In the genomic region with DNA sequence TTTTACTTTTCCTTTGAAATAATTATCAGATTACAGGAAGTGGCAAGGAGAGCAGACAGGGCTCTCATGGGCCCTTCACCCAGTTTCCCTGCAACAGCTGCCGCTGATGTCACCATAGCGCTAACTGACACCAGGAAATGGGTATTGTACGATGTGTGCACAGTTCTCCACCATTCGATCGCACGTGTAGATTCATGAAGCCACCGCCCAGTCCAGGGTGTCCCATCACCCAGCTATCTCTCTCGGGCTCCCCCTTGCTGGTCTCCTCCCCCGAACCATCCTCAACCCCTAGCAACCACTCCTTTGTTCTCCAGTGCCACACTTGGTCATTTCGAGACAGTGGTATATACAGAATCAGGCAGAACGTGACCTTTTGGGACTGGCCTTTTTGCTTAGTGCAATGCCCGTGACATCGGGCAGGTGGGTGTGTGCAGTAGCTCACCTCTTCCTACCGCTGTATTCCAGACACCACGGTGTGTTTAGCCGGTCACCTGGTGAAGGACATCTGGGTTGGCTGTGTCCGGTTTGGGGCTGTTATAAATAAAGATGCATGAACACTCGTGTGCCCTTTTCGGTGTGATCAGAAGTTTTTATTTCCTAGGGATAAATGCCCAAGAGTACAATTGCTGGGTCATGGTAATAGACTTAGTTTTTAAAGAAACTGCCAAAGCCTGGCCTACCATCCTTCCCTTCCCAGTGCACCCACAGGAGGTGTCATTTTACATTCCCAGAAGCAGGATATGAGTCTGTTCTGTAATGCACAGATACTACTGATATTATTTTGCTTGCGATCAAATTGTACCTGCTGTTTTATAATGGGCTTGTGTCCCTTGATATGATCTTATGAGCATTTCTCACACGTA, we compare ENCODE assay signal across 1 cellular context.
TF ChIP-seq lines count a peak whose summit lies in the region.

No MANE protein-coding gene starts in this region.

TF ChIP-seq in WTC11, 78 proteins besides CTCF, POLR2A, EP300 and RAD21 (continued from another document):
- no peak for TF ChIP-seq NR3C1 (CRISPR knock-in tag; conservative IDR thresholded peaks at IDR 0.05; ENCODE audit: low read depth)
- TF ChIP-seq GTF2I (CRISPR knock-in tag; conservative IDR thresholded peaks at IDR 0.05), result no peak
- TF ChIP-seq, protein P1, sequence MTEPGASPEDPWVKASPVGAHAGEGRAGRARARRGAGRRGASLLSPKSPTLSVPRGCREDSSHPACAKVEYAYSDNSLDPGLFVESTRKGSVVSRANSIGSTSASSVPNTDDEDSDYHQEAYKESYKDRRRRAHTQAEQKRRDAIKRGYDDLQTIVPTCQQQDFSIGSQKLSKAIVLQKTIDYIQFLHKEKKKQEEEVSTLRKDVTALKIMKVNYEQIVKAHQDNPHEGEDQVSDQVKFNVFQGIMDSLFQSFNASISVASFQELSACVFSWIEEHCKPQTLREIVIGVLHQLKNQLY (CRISPR knock-in tag; IDR thresholded peaks at IDR 0.05), result no peak
- TF ChIP-seq MXD4 (CRISPR knock-in tag; IDR thresholded peaks at IDR 0.05; ENCODE audit: borderline replicate concordance), result no peak
- TF ChIP-seq, protein P2, sequence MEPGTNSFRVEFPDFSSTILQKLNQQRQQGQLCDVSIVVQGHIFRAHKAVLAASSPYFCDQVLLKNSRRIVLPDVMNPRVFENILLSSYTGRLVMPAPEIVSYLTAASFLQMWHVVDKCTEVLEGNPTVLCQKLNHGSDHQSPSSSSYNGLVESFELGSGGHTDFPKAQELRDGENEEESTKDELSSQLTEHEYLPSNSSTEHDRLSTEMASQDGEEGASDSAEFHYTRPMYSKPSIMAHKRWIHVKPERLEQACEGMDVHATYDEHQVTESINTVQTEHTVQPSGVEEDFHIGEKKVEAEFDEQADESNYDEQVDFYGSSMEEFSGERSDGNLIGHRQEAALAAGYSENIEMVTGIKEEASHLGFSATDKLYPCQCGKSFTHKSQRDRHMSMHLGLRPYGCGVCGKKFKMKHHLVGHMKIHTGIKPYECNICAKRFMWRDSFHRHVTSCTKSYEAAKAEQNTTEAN (CRISPR knock-in tag; IDR thresholded peaks at IDR 0.05), result no peak
- TF ChIP-seq, protein P3, sequence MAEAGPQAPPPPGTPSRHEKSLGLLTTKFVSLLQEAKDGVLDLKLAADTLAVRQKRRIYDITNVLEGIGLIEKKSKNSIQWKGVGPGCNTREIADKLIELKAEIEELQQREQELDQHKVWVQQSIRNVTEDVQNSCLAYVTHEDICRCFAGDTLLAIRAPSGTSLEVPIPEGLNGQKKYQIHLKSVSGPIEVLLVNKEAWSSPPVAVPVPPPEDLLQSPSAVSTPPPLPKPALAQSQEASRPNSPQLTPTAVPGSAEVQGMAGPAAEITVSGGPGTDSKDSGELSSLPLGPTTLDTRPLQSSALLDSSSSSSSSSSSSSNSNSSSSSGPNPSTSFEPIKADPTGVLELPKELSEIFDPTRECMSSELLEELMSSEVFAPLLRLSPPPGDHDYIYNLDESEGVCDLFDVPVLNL (CRISPR knock-in tag; IDR thresholded peaks at IDR 0.05; ENCODE audit: borderline replicate concordance, low read depth), result no peak
- TF ChIP-seq NR1H2 (CRISPR knock-in tag; IDR thresholded peaks at IDR 0.05), result no peak
- TF ChIP-seq, protein P4, sequence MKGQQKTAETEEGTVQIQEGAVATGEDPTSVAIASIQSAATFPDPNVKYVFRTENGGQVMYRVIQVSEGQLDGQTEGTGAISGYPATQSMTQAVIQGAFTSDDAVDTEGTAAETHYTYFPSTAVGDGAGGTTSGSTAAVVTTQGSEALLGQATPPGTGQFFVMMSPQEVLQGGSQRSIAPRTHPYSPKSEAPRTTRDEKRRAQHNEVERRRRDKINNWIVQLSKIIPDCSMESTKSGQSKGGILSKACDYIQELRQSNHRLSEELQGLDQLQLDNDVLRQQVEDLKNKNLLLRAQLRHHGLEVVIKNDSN (CRISPR knock-in tag; IDR thresholded peaks at IDR 0.05), result no peak
- no peak for TF ChIP-seq IRF2 (CRISPR knock-in tag; IDR thresholded peaks at IDR 0.05; ENCODE audit: borderline replicate concordance, low read depth)
- TF ChIP-seq NFATC4 (CRISPR knock-in tag; IDR thresholded peaks at IDR 0.05), result no peak
- TF ChIP-seq HMGA2 (CRISPR knock-in tag; IDR thresholded peaks at IDR 0.05), result no peak
- TF ChIP-seq, protein P5, sequence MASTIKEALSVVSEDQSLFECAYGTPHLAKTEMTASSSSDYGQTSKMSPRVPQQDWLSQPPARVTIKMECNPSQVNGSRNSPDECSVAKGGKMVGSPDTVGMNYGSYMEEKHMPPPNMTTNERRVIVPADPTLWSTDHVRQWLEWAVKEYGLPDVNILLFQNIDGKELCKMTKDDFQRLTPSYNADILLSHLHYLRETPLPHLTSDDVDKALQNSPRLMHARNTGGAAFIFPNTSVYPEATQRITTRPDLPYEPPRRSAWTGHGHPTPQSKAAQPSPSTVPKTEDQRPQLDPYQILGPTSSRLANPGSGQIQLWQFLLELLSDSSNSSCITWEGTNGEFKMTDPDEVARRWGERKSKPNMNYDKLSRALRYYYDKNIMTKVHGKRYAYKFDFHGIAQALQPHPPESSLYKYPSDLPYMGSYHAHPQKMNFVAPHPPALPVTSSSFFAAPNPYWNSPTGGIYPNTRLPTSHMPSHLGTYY (CRISPR knock-in tag; IDR thresholded peaks at IDR 0.05), result no peak
- TF ChIP-seq ESRRA (CRISPR knock-in tag; IDR thresholded peaks at IDR 0.05; ENCODE audit: borderline replicate concordance), result no peak
